ENCODE assay signal across 22 cellular contexts in genomic region chr5:77955577-77955976, GRCh38.
"Had no signal": no experiment of that assay in that cellular context is flagged by ENCODE, and none has a peak within 500 bp of the region (broad histone marks: within the 10 kb centered on the region; RNA-seq: fewer than 3 reads in every experiment).

No MANE protein-coding gene starts in this region.

- H3K27ac ChIP-seq: coronary artery, dorsolateral prefrontal cortex, esophagus muscularis mucosa, foreskin keratinocyte, gastroesophageal sphincter, heart left ventricle, hepatocyte, left lung, lower lobe of right lung had no signal

- ATAC-seq: foreskin keratinocyte; gastroesophageal sphincter; heart left ventricle; left lung; left ventricle myocardium superior; lower lobe of right lung; naive thymus-derived CD4-positive, alpha-beta T cell had no signal

- H3K9me3 ChIP-seq: esophagus muscularis mucosa, gastroesophageal sphincter, heart left ventricle, left lung, lower lobe of right lung had no signal

- DNase-seq: dermis blood vessel endothelial cell; dorsolateral prefrontal cortex; effector CD4-positive, alpha-beta T cell; effector memory CD4-positive, alpha-beta T cell; foreskin keratinocyte; heart left ventricle; hypothalamus; kidney glomerular epithelial cell; left lung; left ventricle myocardium superior; lower lobe of right lung; mesenchymal stem cell; naive thymus-derived CD4-positive, alpha-beta T cell had no signal

- H3K4me3 ChIP-seq: coronary artery, dorsolateral prefrontal cortex, esophagus muscularis mucosa, gastroesophageal sphincter, heart left ventricle, hepatocyte, left lung, lower lobe of right lung had no signal

- FAIRE-seq: colon, endothelial cell of umbilical vein, frontal cortex, islet of Langerhans, keratinocyte had no signal

- H3K36me3 ChIP-seq: esophagus muscularis mucosa, gastroesophageal sphincter, heart left ventricle, left lung, lower lobe of right lung had no signal

- H3K4me1 ChIP-seq: foreskin keratinocyte, left lung, lower lobe of right lung had no signal
